ENCODE assay signal across 25 cellular contexts in the genomic region with DNA sequence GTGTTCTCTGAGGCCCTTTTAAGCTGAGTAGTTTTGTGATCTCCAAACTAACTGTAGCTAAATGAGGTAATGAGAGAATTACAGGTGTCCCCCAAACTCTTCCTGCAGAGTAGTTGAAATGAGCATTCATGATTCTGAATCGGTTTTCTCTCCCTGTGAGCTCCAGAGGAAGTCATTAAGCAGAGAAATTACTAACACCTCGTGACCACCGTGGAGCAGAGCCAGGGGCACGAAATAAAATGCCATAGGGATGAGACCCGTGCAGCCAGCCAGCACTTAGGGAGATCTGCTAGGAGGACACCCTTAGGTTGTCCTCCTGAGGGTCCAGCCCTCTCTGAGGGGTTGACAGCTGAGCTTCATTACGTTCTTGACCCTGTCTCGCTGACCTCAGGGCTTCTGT. TPM values are rescaled to one million over a fixed set of nuclear protein-coding genes. Genes with fewer than 3 reads are reported as not detected.
DNase-seq lines count a peak whose midpoint lies in the region.
"Had no signal": no experiment of that assay in that cellular context is flagged by ENCODE, and none has a peak within 500 bp of the region (broad histone marks: within the 10 kb centered on the region; RNA-seq: fewer than 3 reads in every experiment).

No MANE protein-coding gene starts in this region.

- H3K4me3 ChIP-seq in skeletal muscle satellite cell (ENCODE audit: low read length) = no peak overlapping the region
- H3K4me3 ChIP-seq: BLaER1, hepatocyte, skin epidermis had no signal

- CTCF ChIA-PET in activated CD4-positive, alpha-beta T cell treated with anti-CD3 and anti-CD28 coated beads, Interleukin-2, amount 10 ng/mL, durations not matched to agents 7 days and 5 days (lab: Charles Lee) = interaction anchor here (0.7 to 1.1 kb wide), 3 partner anchors 12 to 549 kb away, joined by 3 read pairs; no protein-coding TSS in a partner anchor

- H3K27ac Mint-ChIP-seq in activated CD4-positive, alpha-beta T cell treated with anti-CD3 and anti-CD28 coated beads, Interleukin-2, amount 10 ng/mL, durations not matched to agents 7 days and 5 days = no peak overlapping the region
- H3K27ac Mint-ChIP-seq: activated naive CD4-positive, alpha-beta T cell treated with anti-CD3 and anti-CD28 coated beads, Interleukin-2, amount 50 U/mL, for 24 hours; activated T-cell treated with anti-CD3 and anti-CD28 coated beads, Interleukin-2, amount 50 U/mL, for 72 hours; HFFc6; type B pancreatic cell had no signal

- H3K4me3 Mint-ChIP-seq in activated CD4-positive, alpha-beta T cell treated with anti-CD3 and anti-CD28 coated beads, Interleukin-2, amount 10 ng/mL, durations not matched to agents 7 days and 5 days = no peak overlapping the region
- H3K4me3 Mint-ChIP-seq: activated naive CD4-positive, alpha-beta T cell treated with anti-CD3 and anti-CD28 coated beads, Interleukin-2, amount 50 U/mL, for 24 hours; activated T-cell treated with anti-CD3 and anti-CD28 coated beads, Interleukin-2, amount 50 U/mL, for 72 hours; HFFc6; naive B cell; stimulated activated naive CD8-positive, alpha-beta T cell treated with anti-CD3 and anti-CD28 coated beads, Interleukin-15, amount 100 ng/mL, for 72 hours; type B pancreatic cell had no signal

- no peaks in the 10 kb centered on the region for H3K27me3 ChIP-seq in skeletal muscle satellite cell (ENCODE audit: control insufficient read depth, insufficient read depth, low read length)
- H3K27me3 ChIP-seq: BLaER1, hepatocyte had no signal

- peak; percentile 29 for DNase-seq in NCI-H1436 (lab: John Stamatoyannopoulos, UW)
- DNase-seq in NCI-H1436 treated with DMSO at 0.1 percent for 48 hours (lab: John Stamatoyannopoulos, UW) = no peak
- DNase-seq in NCI-H1694 treated with DMSO at 0.1 percent for 48 hours (lab: John Stamatoyannopoulos, UW) = peak; percentile 47
- DNase-seq in epidermal melanocyte (ENCODE audit: insufficient read length, low spot score) = peak; percentile 38
- no peak for DNase-seq in activated CD4-positive, alpha-beta T cell treated with anti-CD3 and anti-CD28 coated beads, Interleukin-2, amount 10 ng/mL, durations not matched to agents 7 days and 5 days
- no peak for DNase-seq in activated effector memory CD4-positive, alpha-beta T cell treated with Interleukin-2 at 50 U/mL for 16 hours
- DNase-seq in NCI-H146 (lab: John Stamatoyannopoulos, UW) = no peak
- DNase-seq: 8988T; activated CD4-positive, CD25-positive, alpha-beta regulatory T cell; activated CD8-positive, alpha-beta memory T cell treated with anti-CD3 and anti-CD28 coated beads for 24 hours; activated T-cell treated with anti-CD3 and anti-CD28 coated beads, Interleukin-2, amount 50 U/mL, for 72 hours; HFFc6; KG1; naive B cell; NK-92 treated with Interleukin-12 subunit alpha and Interleukin-12 subunit beta, amount 100 ng/mL, for 24 hours; RPMI8226; stimulated activated CD4-positive, alpha-beta T cell treated with anti-CD3 and anti-CD28 coated beads, Interleukin-2, amount 100 ng/mL, for 48 hours; stimulated activated naive CD8-positive, alpha-beta T cell treated with anti-CD3 and anti-CD28 coated beads, Interleukin-15, amount 100 ng/mL, for 72 hours; T-helper 9 cell had no signal

- no peak overlapping the region for H3K9ac ChIP-seq in skeletal muscle satellite cell (ENCODE audit: low read depth, low read length)
- H3K9ac ChIP-seq: BLaER1 had no signal

- peaks cover 3% of the 10 kb centered on the region for H3K36me3 Mint-ChIP-seq in activated CD4-positive, alpha-beta T cell treated with anti-CD3 and anti-CD28 coated beads, Interleukin-2, amount 10 ng/mL, durations not matched to agents 7 days and 5 days (ENCODE audit: low read depth)
- H3K36me3 Mint-ChIP-seq: type B pancreatic cell had no signal

- peaks cover 20% of the 10 kb centered on the region for H3K4me1 ChIP-seq in skeletal muscle satellite cell (ENCODE audit: control insufficient read depth, insufficient read depth, low read length)

- POLR2A ChIA-PET in activated CD4-positive, alpha-beta T cell treated with anti-CD3 and anti-CD28 coated beads, Interleukin-2, amount 10 ng/mL, durations not matched to agents 7 days and 5 days (lab: Charles Lee) = no interaction called here

- peak overlapping the region; percentile 27 for H3K4me2 ChIP-seq in skeletal muscle satellite cell (ENCODE audit: low read length)
- H3K4me2 ChIP-seq: BLaER1, hepatocyte had no signal

- H3K9me3 Mint-ChIP-seq in activated CD4-positive, alpha-beta T cell treated with anti-CD3 and anti-CD28 coated beads, Interleukin-2, amount 10 ng/mL, durations not matched to agents 7 days and 5 days = no peaks in the 10 kb centered on the region
- H3K9me3 Mint-ChIP-seq: activated naive CD4-positive, alpha-beta T cell treated with anti-CD3 and anti-CD28 coated beads, Interleukin-2, amount 50 U/mL, for 24 hours; activated T-cell treated with anti-CD3 and anti-CD28 coated beads, Interleukin-2, amount 50 U/mL, for 72 hours; HFFc6; naive B cell; stimulated activated naive CD8-positive, alpha-beta T cell treated with anti-CD3 and anti-CD28 coated beads, Interleukin-15, amount 100 ng/mL, for 72 hours; type B pancreatic cell had no signal

- peaks cover 31% of the 10 kb centered on the region for H3K4me1 Mint-ChIP-seq in activated CD4-positive, alpha-beta T cell treated with anti-CD3 and anti-CD28 coated beads, Interleukin-2, amount 10 ng/mL, durations not matched to agents 7 days and 5 days

- H3K27me3 Mint-ChIP-seq in activated CD4-positive, alpha-beta T cell treated with anti-CD3 and anti-CD28 coated beads, Interleukin-2, amount 10 ng/mL, durations not matched to agents 7 days and 5 days = no peaks in the 10 kb centered on the region
- H3K27me3 Mint-ChIP-seq: activated naive CD4-positive, alpha-beta T cell treated with anti-CD3 and anti-CD28 coated beads, Interleukin-2, amount 50 U/mL, for 24 hours; naive B cell; stimulated activated naive CD8-positive, alpha-beta T cell treated with anti-CD3 and anti-CD28 coated beads, Interleukin-15, amount 100 ng/mL, for 72 hours; type B pancreatic cell had no signal

- H3K9me3 ChIP-seq in skeletal muscle satellite cell (replicated peaks; ENCODE audit: low read length) = no peaks in the 10 kb centered on the region
- H3K9me3 ChIP-seq: BLaER1 had no signal

- H3K36me3 ChIP-seq in skeletal muscle satellite cell (ENCODE audit: insufficient read depth, low read length) = peaks cover 4% of the 10 kb centered on the region
- H3K36me3 ChIP-seq: BLaER1 had no signal

RNA-seq across cellular contexts. Expression of a gene that starts 26.3 kb away (rescaled TPM):
- total RNA-seq in skeletal muscle satellite cell (2012; rRNA removed) = 15.2 and 30.1 TPM in 2 replicates
- total RNA-seq in activated CD4-positive, alpha-beta T cell treated with anti-CD3 and anti-CD28 coated beads, Interleukin-2, amount 10 ng/mL, durations not matched to agents 7 days and 5 days = 1 to 10 TPM; 6.8 to 7.0 TPM

Comparison
In these comparisons a context has a peak if more than half of its experiments do, and no peak if none do; other contexts are left out.
1. DNase-seq: peak in NCI-H1436 (single experiment), NCI-H1694 treated with DMSO at 0.1 percent for 48 hours (single experiment) and epidermal melanocyte (single experiment); none in NCI-H1436 treated with DMSO at 0.1 percent for 48 hours (single experiment), activated CD4-positive, alpha-beta T cell treated with anti-CD3 and anti-CD28 coated beads, Interleukin-2, amount 10 ng/mL, durations not matched to agents 7 days and 5 days (single experiment), activated effector memory CD4-positive, alpha-beta T cell treated with Interleukin-2 at 50 U/mL for 16 hours (single experiment) and NCI-H146 (single experiment).